ENCODE assay signal across 16 cellular contexts in genomic region chr3:16994842-16995535, GRCh38.
DNase-seq lines count a peak whose midpoint lies in the region; ATAC-seq and TF ChIP-seq lines count a peak whose summit lies in the region.
"Had no signal": no experiment of that assay in that cellular context is flagged by ENCODE, and none has a peak within 500 bp of the region (broad histone marks: within the 10 kb centered on the region; RNA-seq: fewer than 3 reads in every experiment).

No MANE protein-coding gene starts in this region.

- TF ChIP-seq POLR2A in tibial nerve (IDR thresholded peaks at IDR 0.05) = no peak

- peaks cover 4% of the 10 kb centered on the region for H3K4me1 ChIP-seq in SJCRH30
- H3K4me1 ChIP-seq in mesendoderm (ENCODE audit: control insufficient read depth, low read depth, low read length) = no peaks in the 10 kb centered on the region
- peaks cover 0 to 17% (median 0%) of the 10 kb centered on the region in 4 donors for H3K4me1 ChIP-seq in tibial nerve
- H3K4me1 ChIP-seq: tibial artery had no signal

- H3K9me3 ChIP-seq in CD4-positive, alpha-beta T cell (ENCODE audit: control insufficient read depth, low read length) = no peaks in the 10 kb centered on the region
- H3K9me3 ChIP-seq in SJCRH30 (replicated peaks) (no peaks in the 10 kb centered on the region), tibial nerve (no peaks in the 10 kb centered on the region)
- H3K9me3 ChIP-seq: tibial artery had no signal

- H3K4me1 Mint-ChIP-seq in CD4-positive, alpha-beta T cell (ENCODE audit: low read depth) = peaks cover 92% of the 10 kb centered on the region
- peaks cover 20% of the 10 kb centered on the region for H3K4me1 Mint-ChIP-seq in Calu3 (ENCODE audit: low read depth, unreplicated experiment)

- H3K4ac ChIP-seq in mesendoderm (ENCODE audit: low read depth, low read length) = no peak overlapping the region

- CTCF ChIA-PET in CD4-positive, alpha-beta T cell (lab: Charles Lee) = interaction anchor here (1.2 kb wide), 1 partner anchor 20 kb away, joined by 3 read pairs; no protein-coding TSS in a partner anchor
- CTCF ChIA-PET in Calu3 (lab: Charles Lee) = interaction anchor here (0.6 to 1.4 kb wide), 2 partner anchors 9 to 392 kb away, joined by 3 read pairs; no protein-coding TSS in a partner anchor

- H3K79me2 ChIP-seq in mesendoderm (ENCODE audit: control insufficient read depth, insufficient read depth, low read length) = no peaks in the 10 kb centered on the region

- no peak overlapping the region for H2AK5ac ChIP-seq in mesendoderm (ENCODE audit: low read length)

- H3K36me3 Mint-ChIP-seq in CD4-positive, alpha-beta T cell (ENCODE audit: low read depth) = no peaks in the 10 kb centered on the region
- no peaks in the 10 kb centered on the region for H3K36me3 Mint-ChIP-seq in Calu3 (ENCODE audit: insufficient read depth, unreplicated experiment)

- POLR2A ChIA-PET in CD4-positive, alpha-beta T cell (lab: Charles Lee) = interaction anchor here (1.0 kb wide), 1 partner anchor 9 kb away, joined by 3 read pairs; no protein-coding TSS in a partner anchor

- no peak overlapping the region for H4K8ac ChIP-seq in mesendoderm (ENCODE audit: low read depth, low read length)

- H3K9me3 Mint-ChIP-seq in CD4-positive, alpha-beta T cell = no peaks in the 10 kb centered on the region
- H3K9me3 Mint-ChIP-seq in Calu3 (ENCODE audit: low read depth, unreplicated experiment) = no peaks in the 10 kb centered on the region
- H3K9me3 Mint-ChIP-seq: HFFc6 had no signal

- H3K18ac ChIP-seq in mesendoderm (ENCODE audit: low read length) = no peak overlapping the region

- H3K23ac ChIP-seq in mesendoderm (ENCODE audit: low read length) = no peak overlapping the region

- H4K5ac ChIP-seq in mesendoderm (ENCODE audit: low read length) = no peak overlapping the region

- no peaks in the 10 kb centered on the region for H3K36me3 ChIP-seq in SJCRH30
- H3K36me3 ChIP-seq in mesendoderm (ENCODE audit: control insufficient read depth, insufficient read depth, low read length) = no peaks in the 10 kb centered on the region
- no peaks in the 10 kb centered on the region for H3K36me3 ChIP-seq in tibial nerve
- H3K36me3 ChIP-seq: tibial artery had no signal

- no peaks in the 10 kb centered on the region for H3K27me3 Mint-ChIP-seq in CD4-positive, alpha-beta T cell
- H3K27me3 Mint-ChIP-seq in Calu3 (ENCODE audit: unreplicated experiment) = no peaks in the 10 kb centered on the region

- no peaks in the 10 kb centered on the region for H3K79me1 ChIP-seq in mesendoderm (ENCODE audit: low read length)

- intact Hi-C loops in CD4-positive, alpha-beta T cell (cut with DNase I, micrococcal nuclease) = no loop called here
- intact Hi-C loops in Calu3 (cut with micrococcal nuclease; ENCODE audit: unreplicated experiment) = no loop called here

- H2BK5ac ChIP-seq in mesendoderm (ENCODE audit: low read length) = no peak overlapping the region

- TF ChIP-seq EP300 in tibial nerve (IDR thresholded peaks at IDR 0.05) = no peak

- no peak for DNase-seq in CD4-positive, alpha-beta T cell
- peak; percentile 65 for DNase-seq in DMS53 (lab: John Stamatoyannopoulos, UW)
- DNase-seq in SJCRH30 = peak; percentile 38 to 54
- DNase-seq in mesendoderm = peak; percentile 21
- DNase-seq in Calu3 = no peak
- DNase-seq in tibial nerve (ENCODE audit: low spot score in 2 of 2) = no peak
- DNase-seq: activated gamma-delta T cell; effector CD4-positive, alpha-beta T cell; HFFc6; midbrain; NCI-H187; NK-92 treated with Interleukin-12 subunit alpha and Interleukin-12 subunit beta, amount 100 ng/mL, for 24 hours; tibial artery had no signal

- no peak overlapping the region for H3K4me2 ChIP-seq in mesendoderm (ENCODE audit: low read length)

- H3K27ac ChIP-seq in CD4-positive, alpha-beta T cell (ENCODE audit: low read depth, low read length) = no peak overlapping the region
- H3K27ac ChIP-seq in SJCRH30 (no peak overlapping the region), mesendoderm (ENCODE audit: low read depth, low read length) (no peak overlapping the region), tibial nerve (no peak overlapping the region)
- H3K27ac ChIP-seq: HL-60, tibial artery had no signal

- no peak overlapping the region for H2BK120ac ChIP-seq in mesendoderm (ENCODE audit: low read depth, low read length)

- H3K9ac ChIP-seq in mesendoderm (ENCODE audit: low read length) = no peak overlapping the region

- peak overlapping the region; percentile 52 for H3K27ac Mint-ChIP-seq in CD4-positive, alpha-beta T cell
- H3K27ac Mint-ChIP-seq in Calu3 (ENCODE audit: unreplicated experiment) = no peak overlapping the region
- H3K27ac Mint-ChIP-seq: HFFc6 had no signal

- no TSS peak for BruUV-seq in Calu3 (replicated peaks; lab: Mats Ljungman, UMichigan)

- TF ChIP-seq CTCF in CD4-positive, alpha-beta T cell (IDR thresholded peaks at IDR 0.05) = no peak
- TF ChIP-seq CTCF in Calu3 (IDR thresholded peaks at IDR 0.05; ENCODE audit: unreplicated experiment) (no peak), tibial nerve (IDR thresholded peaks at IDR 0.05) (no peak)

- WGBS in mesendoderm (ENCODE audit: extremely low coverage, insufficient coverage, low lambda C conversion rate) = no CpG with 5 or more reads among the region's 4 CpGs
- WGBS in tibial nerve, 2 donors = 55 to 59% methylated on average over 4 of the region's 4 CpGs

- peak overlapping the region; percentile 58 for H3K4me3 Mint-ChIP-seq in CD4-positive, alpha-beta T cell
- no peak overlapping the region for H3K4me3 Mint-ChIP-seq in Calu3 (ENCODE audit: low read depth, unreplicated experiment)
- H3K4me3 Mint-ChIP-seq: HFFc6 had no signal

- H2BK15ac ChIP-seq in mesendoderm (replicated peaks; ENCODE audit: low read depth) = no peak overlapping the region

- no peak overlapping the region for H3K4me3 ChIP-seq in SJCRH30
- H3K4me3 ChIP-seq in mesendoderm (ENCODE audit: low read length) = no peak overlapping the region
- H3K4me3 ChIP-seq in tibial nerve = no peak overlapping the region
- H3K4me3 ChIP-seq: GM12878, tibial artery had no signal

- no peak overlapping the region for H3K56ac ChIP-seq in mesendoderm (ENCODE audit: low read length)

- H3K27me3 ChIP-seq in CD4-positive, alpha-beta T cell (ENCODE audit: control insufficient read depth, insufficient read depth, low read length) = no peaks in the 10 kb centered on the region
- no peaks in the 10 kb centered on the region for H3K27me3 ChIP-seq in SJCRH30
- H3K27me3 ChIP-seq in mesendoderm (ENCODE audit: insufficient read depth, low read length, poor library complexity) = no peaks in the 10 kb centered on the region
- H3K27me3 ChIP-seq in tibial nerve = no peaks in the 10 kb centered on the region
- H3K27me3 ChIP-seq: tibial artery had no signal

- ATAC-seq in CD4-positive, alpha-beta T cell (ENCODE audit: poor library complexity) = no peak
- no peak for ATAC-seq in GM21717 (IDR thresholded peaks at IDR 0.05; ENCODE audit: unreplicated experiment)
- ATAC-seq: GM12878 had no signal

Comparison
In these comparisons a context has a peak if more than half of its experiments do, and no peak if none do; other contexts are left out.
1. DNase-seq: peak in DMS53 (single experiment), SJCRH30 (2 of 2) and mesendoderm (single experiment); none in CD4-positive, alpha-beta T cell (0 of 10), Calu3 (single experiment) and tibial nerve (0 of 2).